In the genomic region with DNA sequence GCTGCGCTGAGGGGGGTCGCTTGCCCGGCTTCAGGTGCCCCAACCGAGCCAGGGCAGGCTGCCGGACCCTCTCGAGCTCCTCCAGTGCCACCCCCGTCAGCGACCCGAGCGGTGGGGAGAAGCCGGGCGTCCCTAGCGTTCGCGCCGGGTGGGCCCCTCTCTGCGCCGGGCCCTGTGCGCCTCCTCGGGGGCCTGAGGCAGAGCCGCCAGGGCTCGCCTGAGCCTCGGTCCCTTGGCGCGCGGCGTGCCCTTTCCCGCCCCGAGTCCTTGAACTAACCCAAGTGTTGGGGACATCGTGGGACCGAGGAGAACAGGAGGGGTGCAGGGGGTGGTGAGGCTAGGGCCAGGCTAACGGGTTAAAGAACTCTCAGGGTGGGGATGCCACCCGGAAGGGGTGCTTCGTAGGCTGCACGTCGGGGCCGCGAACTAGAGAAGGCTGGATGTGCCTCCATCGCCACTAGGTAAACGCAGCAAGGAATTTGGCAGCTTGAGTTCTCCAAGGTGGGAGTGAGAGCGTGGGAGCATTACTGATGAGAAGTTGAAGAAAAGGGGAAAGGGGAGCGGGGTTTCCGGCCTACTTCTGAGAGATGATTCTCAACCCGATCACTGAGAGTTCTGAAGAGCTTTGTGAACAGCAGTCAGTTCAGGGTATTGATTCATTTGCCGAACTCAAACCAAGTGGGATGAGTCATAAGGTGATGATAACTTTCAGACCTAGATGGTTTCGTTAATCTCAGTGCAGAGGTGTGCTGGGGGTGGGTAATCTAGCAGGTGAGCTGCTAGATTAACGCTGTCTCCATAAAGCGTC, we compare ENCODE assay signal across 1 cellular context.
TF ChIP-seq lines count a peak whose summit lies in the region.

No MANE protein-coding gene starts in this region.

TF ChIP-seq in HCT116, 20 proteins besides CTCF, POLR2A, EP300 and RAD21 (continued from another document):
- no peak for TF ChIP-seq ZNF274 (IDR thresholded peaks at IDR 0.05; ENCODE audit: low read depth, low read length)
- TF ChIP-seq CEBPB (IDR thresholded peaks at IDR 0.05; ENCODE audit: low read depth): no peak
- no peak for TF ChIP-seq CBX3 (IDR thresholded peaks at IDR 0.05; ENCODE audit: low read depth)
- TF ChIP-seq FOSL1 (IDR thresholded peaks at IDR 0.05; ENCODE audit: low read depth): no peak
- TF ChIP-seq ATF3 (IDR thresholded peaks at IDR 0.05): no peak
TF ChIP-seq in HCT116: peak in this region for 3.
